14 cellular contexts compared by ENCODE assay signal in genomic region chr17:44781553-44782348, GRCh38. TPM values are rescaled to one million over a fixed set of nuclear protein-coding genes. Genes with fewer than 3 reads are reported as not detected.
A peak's percentile ranks its signal among the peaks of the same experiment; 100 is the strongest.
DNase-seq lines count a peak whose midpoint lies in the region; ATAC-seq and TF ChIP-seq lines count a peak whose summit lies in the region.
"Had no signal": no experiment of that assay in that cellular context is flagged by ENCODE, and none has a peak within 500 bp of the region (broad histone marks: within the 10 kb centered on the region; RNA-seq: fewer than 3 reads in every experiment).

No MANE protein-coding gene starts in this region.

- no peak for TF ChIP-seq CTCF in osteoblast (IDR thresholded peaks at IDR 0.05; ENCODE audit: extremely low read depth, low read depth, low read length)
- TF ChIP-seq CTCF in vagina (IDR thresholded peaks at IDR 0.05): no peak

- H3K79me2 ChIP-seq in osteoblast (ENCODE audit: insufficient read depth, low read length): no peaks in the 10 kb centered on the region

- no peaks in the 10 kb centered on the region for H4K20me1 ChIP-seq in osteoblast (ENCODE audit: insufficient read depth, low read length)

- peak overlapping the region; percentile 56 for H2AFZ ChIP-seq in osteoblast (ENCODE audit: low read length)

- DNase-seq in activated effector memory CD4-positive, alpha-beta T cell treated with anti-CD3 and anti-CD28 coated beads, Interleukin-2, amount 50 U/mL, for 16 hours: peak; percentile 45
- DNase-seq in activated effector memory CD4-positive, alpha-beta T cell treated with Interleukin-2 at 50 U/mL for 16 hours: no peak
- DNase-seq in right cardiac atrium: peak; percentile 50 to 77 (median 73)
- no peak for DNase-seq in osteoblast (ENCODE audit: insufficient read length, low spot score, missing footprints)
- DNase-seq in vagina (ENCODE audit: extremely low spot score in 2 of 2): no peak
- DNase-seq in activated naive CD4-positive, alpha-beta T cell (lab: John Stamatoyannopoulos, UW): no peak
- no peak for DNase-seq in NCI-H2196 treated with DMSO at 0.1 percent for 48 hours (lab: John Stamatoyannopoulos, UW; ENCODE audit: unreplicated experiment)
- no peak for DNase-seq in hepatic stellate cell (ENCODE audit: low spot score)
- DNase-seq: activated CD4-positive, alpha-beta T cell treated with anti-CD3 and anti-CD28 coated beads for 1 hour; activated T-cell treated with anti-CD3 and anti-CD28 coated beads, Interleukin-2, amount 50 U/mL, for 48 hours; CD8-positive, alpha-beta memory T cell; hippocampal formation had no signal

- no peaks in the 10 kb centered on the region for H3K36me3 ChIP-seq in osteoblast (ENCODE audit: insufficient read depth, low read length)
- H3K36me3 ChIP-seq in vagina: no peaks in the 10 kb centered on the region
- H3K36me3 ChIP-seq: HAP-1 had no signal

- peak overlapping the region; percentile 79 for H3K27ac ChIP-seq in right cardiac atrium (ENCODE audit: low read length)
- no peak overlapping the region for H3K27ac ChIP-seq in osteoblast (ENCODE audit: low read depth, low read length)
- peak overlapping the region; percentile 72 for H3K27ac ChIP-seq in vagina

- intact Hi-C loops in right cardiac atrium (cut with DNase I): no loop called here
- intact Hi-C loops in vagina (cut with DNase I): no loop called here

- H3K4me1 ChIP-seq in right cardiac atrium (ENCODE audit: control insufficient read depth, insufficient read depth, low read length): peaks cover 6% of the 10 kb centered on the region
- H3K4me1 ChIP-seq in osteoblast (ENCODE audit: insufficient read depth, low read length): no peaks in the 10 kb centered on the region
- peaks cover 20% of the 10 kb centered on the region for H3K4me1 ChIP-seq in vagina
- H3K4me1 ChIP-seq: HAP-1 had no signal

- H3K9me3 ChIP-seq in right cardiac atrium (ENCODE audit: control insufficient read depth, low read length) (no peaks in the 10 kb centered on the region), osteoblast (ENCODE audit: low read depth, low read length) (no peaks in the 10 kb centered on the region), vagina (no peaks in the 10 kb centered on the region)
- H3K9me3 ChIP-seq: HAP-1 had no signal

- H3K4me3 ChIP-seq in right cardiac atrium (ENCODE audit: low read length): no peak overlapping the region
- H3K4me3 ChIP-seq in osteoblast (ENCODE audit: insufficient read depth, low read length): no peak overlapping the region
- no peak overlapping the region for H3K4me3 ChIP-seq in vagina
- H3K4me3 ChIP-seq: HAP-1 had no signal

- ATAC-seq in right cardiac atrium: peak; percentile 20 to 44

- TF ChIP-seq POLR2A in vagina (IDR thresholded peaks at IDR 0.05): no peak

- no peak overlapping the region for H3K4me2 ChIP-seq in osteoblast (ENCODE audit: insufficient read depth, low read length)

- WGBS in right cardiac atrium: 37% methylated on average over 18 of the region's 18 CpGs

- H3K27me3 ChIP-seq in right cardiac atrium (ENCODE audit: control insufficient read depth, insufficient read depth) (no peaks in the 10 kb centered on the region), osteoblast (ENCODE audit: insufficient read depth, low read length) (no peaks in the 10 kb centered on the region), vagina (no peaks in the 10 kb centered on the region)

RNA-seq across cellular contexts. Expression of gene ADAM11, which starts 23.0 kb away (rescaled TPM):
- total RNA-seq in right cardiac atrium: 10 to 100 TPM in 3 of 4 donors, 1 to 10 TPM in 1; 9.5 to 43.3 (median 34.0) TPM
- polyA plus RNA-seq in right cardiac atrium: 21.5 TPM
- total RNA-seq in osteoblast: 0.36 and 0.59 TPM in 2 replicates
- total RNA-seq in vagina: 3.7 TPM
- polyA plus RNA-seq: CD8-positive, alpha-beta memory T cell had no signal

RNA-seq across cellular contexts. Expression of gene GJC1, which starts 48.3 kb away (rescaled TPM):
- 10 to 100 TPM; 35.2 to 64.0 (median 48.5) TPM for total RNA-seq in right cardiac atrium
- 20.8 TPM for polyA plus RNA-seq in right cardiac atrium
- 10.3 and 10.5 TPM in 2 replicates for total RNA-seq in osteoblast
- 10.1 TPM for total RNA-seq in vagina
- total RNA-seq: mononuclear cell had no signal
- polyA plus RNA-seq: CD8-positive, alpha-beta memory T cell had no signal

Comparison
In these comparisons a context has a peak if more than half of its experiments do, and no peak if none do; other contexts are left out.
1. DNase-seq: peak in activated effector memory CD4-positive, alpha-beta T cell treated with anti-CD3 and anti-CD28 coated beads, Interleukin-2, amount 50 U/mL, for 16 hours (single experiment) and right cardiac atrium (3 of 3); none in activated effector memory CD4-positive, alpha-beta T cell treated with Interleukin-2 at 50 U/mL for 16 hours (single experiment), osteoblast (single experiment), vagina (0 of 2), activated naive CD4-positive, alpha-beta T cell (0 of 4), NCI-H2196 treated with DMSO at 0.1 percent for 48 hours (single experiment) and hepatic stellate cell (single experiment).